8 cellular contexts compared by ENCODE assay signal in the genomic region with DNA sequence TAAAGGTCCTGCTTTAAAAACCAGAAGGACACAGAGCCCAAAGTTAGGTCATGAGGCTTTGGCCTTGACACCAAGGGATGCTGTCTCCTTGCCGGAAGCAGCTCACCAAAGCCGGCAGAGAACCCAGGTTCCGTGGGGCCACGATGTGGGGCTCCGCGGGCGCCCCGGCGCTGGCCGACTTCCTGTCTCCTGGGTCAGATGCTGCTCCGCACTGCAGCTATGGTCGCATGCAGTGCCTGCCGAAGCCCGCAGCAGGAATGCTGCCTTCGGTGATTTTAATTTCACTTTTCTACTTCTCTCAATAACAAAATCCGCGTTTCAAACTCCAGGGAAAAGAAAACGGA. TPM values are rescaled to one million over a fixed set of nuclear protein-coding genes. Genes with fewer than 3 reads are reported as not detected.
DNase-seq lines count a peak whose midpoint lies in the region; ATAC-seq and TF ChIP-seq lines count a peak whose summit lies in the region.

No MANE protein-coding gene starts in this region.

- no peaks in the 10 kb centered on the region for H3K27me3 ChIP-seq in WERI-Rb-1 (ENCODE audit: insufficient read depth, low read depth, severe bottlenecking)
- H3K27me3 ChIP-seq in lower lobe of right lung (ENCODE audit: low read depth): no peaks in the 10 kb centered on the region

- H3K4me3 ChIP-seq in WERI-Rb-1 (ENCODE audit: low read depth, low read length): peak overlapping the region; percentile 80
- peak overlapping the region; percentile 98 to 99 for H3K4me3 ChIP-seq in cardiac fibroblast (replicated peaks in 1 of 2; ENCODE audit: low read depth in 2 of 2, low read length in 2 of 2)
- peak overlapping the region; percentile 94 for H3K4me3 ChIP-seq in lower lobe of right lung

- ATAC-seq in GM18502 (IDR thresholded peaks at IDR 0.05; ENCODE audit: poor library complexity, unreplicated experiment) (peak; percentile 37), HG03342 (IDR thresholded peaks at IDR 0.05; ENCODE audit: unreplicated experiment) (peak; percentile 46), lower lobe of right lung (peak; percentile 65 to 67)

- DNase-seq in WERI-Rb-1 (no peak), cardiac fibroblast (ENCODE audit: low read depth in 2 of 2) (no peak), lower lobe of right lung (peak; percentile 72), A172 (ENCODE audit: low spot score) (no peak), posterior vena cava (ENCODE audit: low spot score) (no peak)
- peak; percentile 46 to 63 for DNase-seq in stimulated activated CD8-positive, alpha-beta memory T cell treated with anti-CD3 and anti-CD28 coated beads, Interleukin-2, amount 100 ng/mL, for 48 hours (ENCODE audit: low read depth in 2 of 2)

- TF ChIP-seq CTCF in WERI-Rb-1 (IDR thresholded peaks at IDR 0.05; ENCODE audit: low read depth, low read length): no peak
- TF ChIP-seq CTCF in cardiac fibroblast (IDR thresholded peaks at IDR 0.05; ENCODE audit: low read depth, low read length): no peak
- no peak for TF ChIP-seq CTCF in lower lobe of right lung (IDR thresholded peaks at IDR 0.05)

- peak overlapping the region; percentile 81 for H3K27ac ChIP-seq in WERI-Rb-1
- H3K27ac ChIP-seq in lower lobe of right lung: peak overlapping the region; percentile 92

- intact Hi-C loops in lower lobe of right lung (cut with DNase I) (no loop called here), posterior vena cava (cut with DNase I) (no loop called here)

- H3K36me3 ChIP-seq in WERI-Rb-1 (peaks cover 19% of the 10 kb centered on the region), lower lobe of right lung (peaks cover 26% of the 10 kb centered on the region)

- H3K9me3 ChIP-seq in WERI-Rb-1 (ENCODE audit: severe bottlenecking) (no peaks in the 10 kb centered on the region), lower lobe of right lung (no peaks in the 10 kb centered on the region)

- peaks cover 25% of the 10 kb centered on the region for H3K4me1 ChIP-seq in lower lobe of right lung

RNA-seq across cellular contexts. Expression of a gene that starts 0.5 kb away (rescaled TPM):
- total RNA-seq in lower lobe of right lung (61.9 TPM), posterior vena cava (10 to 100 TPM; 37.7 to 41.3 TPM)
- 31.5 and 41.5 TPM in 2 replicates for total RNA-seq in A172 (2014; rRNA removed; shearing (Covaris generic))

RNA-seq across cellular contexts. Expression of a gene that starts 11.4 kb away (rescaled TPM):
- total RNA-seq in lower lobe of right lung (212 TPM), posterior vena cava (100 to 1,000 TPM; 161 to 203 TPM)
- total RNA-seq in A172 (2014; rRNA removed; shearing (Covaris generic)): 536 and 679 TPM in 2 replicates

RNA-seq across cellular contexts. Expression of a gene that starts 47.0 kb away (rescaled TPM):
- total RNA-seq in lower lobe of right lung (20.4 TPM), posterior vena cava (10 to 100 TPM; 10.3 to 11.3 TPM)
- total RNA-seq in A172 (2014; rRNA removed; shearing (Covaris generic)): 12.5 and 19.8 TPM in 2 replicates

RNA-seq across cellular contexts. Expression of a gene that starts 49.9 kb away (rescaled TPM):
- total RNA-seq in lower lobe of right lung (not detected), posterior vena cava (under 1 TPM; 0.14 to 0.29 TPM)
- not detected in 2 replicates for total RNA-seq in A172 (2014; rRNA removed; shearing (Covaris generic))

Comparison
In these comparisons a context has a peak if more than half of its experiments do, and no peak if none do; other contexts are left out.
1. DNase-seq: peak in lower lobe of right lung (single experiment) and stimulated activated CD8-positive, alpha-beta memory T cell treated with anti-CD3 and anti-CD28 coated beads, Interleukin-2, amount 100 ng/mL, for 48 hours (2 of 2); none in WERI-Rb-1 (single experiment), cardiac fibroblast (0 of 2), A172 (single experiment) and posterior vena cava (single experiment).
2. Peak in every context shown above with its lines, with median percentiles within 50 percentile points of each other: ATAC-seq and H3K4me3 ChIP-seq.